ENCODE assay signal across 18 cellular contexts in genomic region chrX:110116066-110116465, GRCh38.
DNase-seq lines count a peak whose midpoint lies in the region; ATAC-seq, FAIRE-seq and TF ChIP-seq lines count a peak whose summit lies in the region.
"Had no signal": no experiment of that assay in that cellular context is flagged by ENCODE, and none has a peak within 500 bp of the region (broad histone marks: within the 10 kb centered on the region; RNA-seq: fewer than 3 reads in every experiment).

No MANE protein-coding gene starts in this region.

- H3K27me3 ChIP-seq in HepG2 (ENCODE audit: control insufficient read depth in 1 of 2, insufficient read depth in 2 of 2, low read length in 2 of 2) (no peaks in the 10 kb centered on the region), right lobe of liver (no peaks in the 10 kb centered on the region), hepatocyte (no peaks in the 10 kb centered on the region)

- DNase-seq in HepG2 (ENCODE audit: low spot score), result no peak
- no peak for DNase-seq in right lobe of liver
- DNase-seq in hepatocyte (ENCODE audit: low spot score), result peak; percentile 8
- no peak for DNase-seq in progenitor cell of endocrine pancreas (ENCODE audit: low spot score, unreplicated experiment)
- no peak for DNase-seq in KG1 (lab: John Stamatoyannopoulos, UW)
- DNase-seq in cerebellar cortex (ENCODE audit: low spot score), result no peak
- DNase-seq: Calu3; CD4-positive, alpha-beta memory T cell; DMS79 treated with DMSO at 0.1 percent for 48 hours; GF-D8; GM23248; IMR-90; KBM-7 had no signal

- FAIRE-seq in HepG2 (lab: Jason Lieb, UNC), result peak; percentile 21

- in situ Hi-C loops in HepG2 (cut with HindIII; ENCODE audit: extremely low pct_ligation_motif_present, low pct_unique_long_range_greater_than_20kb), result no loop called here

- H3K27ac ChIP-seq in HepG2 (ENCODE audit: extremely low read length, insufficient read depth, low read length) (no peak overlapping the region), right lobe of liver (no peak overlapping the region), hepatocyte (peak overlapping the region; percentile 6)
- H3K27ac ChIP-seq: 22Rv1, BLaER1, GM23248 had no signal

- TF ChIP-seq RAD21 in HepG2 (CRISPR knock-in tag; IDR thresholded peaks at IDR 0.05), result no peak

- H2AFZ ChIP-seq in HepG2 (ENCODE audit: low read length) (no peak overlapping the region), hepatocyte (no peak overlapping the region)
- H2AFZ ChIP-seq: GM23248 had no signal

- H3K4me3 ChIP-seq in HepG2 (replicated peaks in 1 of 3; ENCODE audit: insufficient read depth in 1 of 3, low read depth in 2 of 3, low read length in 3 of 3) (no peak overlapping the region), right lobe of liver (no peak overlapping the region), hepatocyte (no peak overlapping the region)
- H3K4me3 ChIP-seq: BLaER1, GM23248, HAP-1 had no signal

- H3K27me3 Mint-ChIP-seq in progenitor cell of endocrine pancreas, result no peaks in the 10 kb centered on the region
- H3K27me3 Mint-ChIP-seq: CD4-positive, alpha-beta memory T cell had no signal

- CTCF ChIA-PET in HepG2 (lab: Yijun Ruan, JAX; ENCODE audit: low intra/inter-chr PET ratio, low total read pairs), result no interaction called here

- H3K4me1 Mint-ChIP-seq in progenitor cell of endocrine pancreas (ENCODE audit: low read depth), result peaks cover 37% of the 10 kb centered on the region

- H3K79me2 ChIP-seq in HepG2 (ENCODE audit: insufficient read depth, low read length), result no peaks in the 10 kb centered on the region
- H3K79me2 ChIP-seq in hepatocyte, result no peaks in the 10 kb centered on the region

- 14% methylated on average over 1 of the region's 1 CpG for WGBS in HepG2 (ENCODE audit: low lambda C conversion rate)
- WGBS in right lobe of liver (ENCODE audit: insufficient coverage, low coverage, low lambda C conversion rate, missing lambda C conversion rate), result 30% methylated on average over 1 of the region's 1 CpG
- WGBS in hepatocyte (ENCODE audit: low lambda C conversion rate, missing lambda C conversion rate), result 49% methylated on average over 1 of the region's 1 CpG

- H3K36me3 ChIP-seq in HepG2 (replicated peaks in 1 of 2; ENCODE audit: control insufficient read depth in 1 of 2, insufficient read depth in 2 of 2, low read length in 2 of 2) (no peaks in the 10 kb centered on the region), right lobe of liver (no peaks in the 10 kb centered on the region), hepatocyte (replicated peaks; ENCODE audit: insufficient read depth, low read depth) (no peaks in the 10 kb centered on the region)
- H3K36me3 ChIP-seq: BLaER1, HAP-1 had no signal

- TF ChIP-seq EP300 in HepG2 (IDR thresholded peaks at IDR 0.05; ENCODE audit: low read depth in 2 of 2, low read length in 2 of 2), result no peak
- no peak for TF ChIP-seq EP300 in HepG2 (CRISPR knock-in tag; IDR thresholded peaks at IDR 0.05; ENCODE audit: borderline replicate concordance)

- peaks cover 38% of the 10 kb centered on the region for H3K4me1 ChIP-seq in HepG2 (ENCODE audit: insufficient read depth, low read length)
- no peaks in the 10 kb centered on the region for H3K4me1 ChIP-seq in right lobe of liver
- H3K4me1 ChIP-seq in hepatocyte (ENCODE audit: insufficient read depth), result no peaks in the 10 kb centered on the region
- H3K4me1 ChIP-seq: BLaER1 had no signal

- no peak overlapping the region for H3K9ac ChIP-seq in HepG2 (ENCODE audit: insufficient read depth, low read depth, low read length)
- H3K9ac ChIP-seq: BLaER1, GM23248 had no signal

- TF ChIP-seq CTCF in HepG2 (CRISPR knock-in tag; IDR thresholded peaks at IDR 0.05) (no peak), right lobe of liver (IDR thresholded peaks at IDR 0.05) (no peak), hepatocyte (IDR thresholded peaks at IDR 0.05; ENCODE audit: poor library complexity) (no peak), progenitor cell of endocrine pancreas (IDR thresholded peaks at IDR 0.05; ENCODE audit: unreplicated experiment) (no peak)

- TF ChIP-seq POLR2A in HepG2 (IDR thresholded peaks at IDR 0.05; ENCODE audit: insufficient read depth in 1 of 2, low read depth in 2 of 2, low read length in 2 of 2) (no peak), right lobe of liver (IDR thresholded peaks at IDR 0.05) (no peak)

- H3K9me3 ChIP-seq in HepG2 (ENCODE audit: low read length) (no peaks in the 10 kb centered on the region), right lobe of liver (no peaks in the 10 kb centered on the region), hepatocyte (ENCODE audit: low read depth) (no peaks in the 10 kb centered on the region)
- H3K9me3 ChIP-seq: HAP-1 had no signal

- H3K36me3 Mint-ChIP-seq in progenitor cell of endocrine pancreas (ENCODE audit: insufficient read depth), result peaks cover 8% of the 10 kb centered on the region

- no peak overlapping the region for H3K4me2 ChIP-seq in HepG2 (ENCODE audit: low read depth, low read length)
- no peak overlapping the region for H3K4me2 ChIP-seq in hepatocyte
- H3K4me2 ChIP-seq: BLaER1 had no signal

- POLR2A ChIA-PET in HepG2 (lab: Yijun Ruan, JAX), result no interaction called here

- H3K4me3 Mint-ChIP-seq in progenitor cell of endocrine pancreas (ENCODE audit: low read depth), result no peak overlapping the region
- H3K4me3 Mint-ChIP-seq: CD14-positive monocyte; CD4-positive, alpha-beta memory T cell had no signal

- intact Hi-C loops in HepG2 (cut with micrococcal nuclease; ENCODE audit: unreplicated experiment) (no loop called here), right lobe of liver (cut with DNase I) (no loop called here)

- peak overlapping the region; percentile 20 for H3K27ac Mint-ChIP-seq in progenitor cell of endocrine pancreas
- H3K27ac Mint-ChIP-seq: CD4-positive, alpha-beta memory T cell had no signal

- no TSS peak for BruUV-seq in HepG2 (replicated peaks; lab: Mats Ljungman, UMichigan)

- no peaks in the 10 kb centered on the region for H3K9me2 ChIP-seq in hepatocyte (replicated peaks; ENCODE audit: insufficient read depth)

- no peak for ATAC-seq in HepG2
- no peak for ATAC-seq in right lobe of liver
- ATAC-seq in HG02642 (IDR thresholded peaks at IDR 0.05; ENCODE audit: poor library complexity, unreplicated experiment), result no peak

- H4K20me1 ChIP-seq in HepG2 (ENCODE audit: insufficient read depth, low read length) (no peaks in the 10 kb centered on the region), hepatocyte (ENCODE audit: insufficient read depth, poor library complexity, severe bottlenecking) (no peaks in the 10 kb centered on the region)

- no peaks in the 10 kb centered on the region for H3K9me3 Mint-ChIP-seq in progenitor cell of endocrine pancreas (ENCODE audit: low read depth)
- H3K9me3 Mint-ChIP-seq: CD14-positive monocyte had no signal

TF ChIP-seq in HepG2, 621 proteins besides CTCF, POLR2A, EP300 and RAD21:
- TF ChIP-seq ATF1 (CRISPR knock-in tag; IDR thresholded peaks at IDR 0.05) (no peak), ZNF629 (CRISPR knock-in tag; conservative IDR thresholded peaks at IDR 0.05) (peak; percentile 82)
